ENCODE assay signal across 1 cellular context in the genomic region with DNA sequence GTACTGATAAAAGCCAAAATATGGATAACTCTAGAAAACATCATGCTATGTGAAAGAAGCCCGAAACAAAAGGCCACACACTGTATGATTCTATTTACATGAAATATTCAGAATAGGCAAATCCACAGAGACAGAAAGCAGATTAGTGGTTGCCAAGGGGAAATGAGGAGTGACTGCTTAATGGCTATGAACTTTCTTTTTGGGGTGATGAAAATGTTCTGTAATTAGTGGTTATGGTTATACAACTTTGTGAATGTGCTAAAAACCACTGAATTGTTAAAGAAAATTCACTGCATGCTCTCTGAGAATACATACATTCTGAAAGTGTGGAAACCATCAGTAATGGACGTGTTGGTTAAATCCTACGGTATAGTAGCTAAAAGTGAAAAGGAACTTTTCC.
TF ChIP-seq lines count a peak whose summit lies in the region.

No MANE protein-coding gene starts in this region.

TF ChIP-seq in GM12878, 131 proteins besides CTCF, POLR2A, EP300 and RAD21 (continued from another document):
- 0 out of 2 replicates have a peak, but pooled peaks have one; percentile 29 for TF ChIP-seq NR2F1 (conservative IDR thresholded peaks at IDR 0.05)
- TF ChIP-seq BCL3 (IDR thresholded peaks at IDR 0.05; ENCODE audit: borderline replicate concordance, insufficient read depth, low read depth, low read length, poor library complexity, severe bottlenecking), result no peak
- no peak for TF ChIP-seq TCF7 (IDR thresholded peaks at IDR 0.05; ENCODE audit: borderline replicate concordance)
- TF ChIP-seq KDM1A (IDR thresholded peaks at IDR 0.05; ENCODE audit: borderline replicate concordance), result no peak
- no peak for TF ChIP-seq ELK1 (IDR thresholded peaks at IDR 0.05; ENCODE audit: low read depth, low read length)
- TF ChIP-seq, protein P1, sequence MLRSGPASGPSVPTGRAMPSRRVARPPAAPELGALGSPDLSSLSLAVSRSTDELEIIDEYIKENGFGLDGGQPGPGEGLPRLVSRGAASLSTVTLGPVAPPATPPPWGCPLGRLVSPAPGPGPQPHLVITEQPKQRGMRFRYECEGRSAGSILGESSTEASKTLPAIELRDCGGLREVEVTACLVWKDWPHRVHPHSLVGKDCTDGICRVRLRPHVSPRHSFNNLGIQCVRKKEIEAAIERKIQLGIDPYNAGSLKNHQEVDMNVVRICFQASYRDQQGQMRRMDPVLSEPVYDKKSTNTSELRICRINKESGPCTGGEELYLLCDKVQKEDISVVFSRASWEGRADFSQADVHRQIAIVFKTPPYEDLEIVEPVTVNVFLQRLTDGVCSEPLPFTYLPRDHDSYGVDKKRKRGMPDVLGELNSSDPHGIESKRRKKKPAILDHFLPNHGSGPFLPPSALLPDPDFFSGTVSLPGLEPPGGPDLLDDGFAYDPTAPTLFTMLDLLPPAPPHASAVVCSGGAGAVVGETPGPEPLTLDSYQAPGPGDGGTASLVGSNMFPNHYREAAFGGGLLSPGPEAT (IDR thresholded peaks at IDR 0.05; ENCODE audit: low read depth), result no peak
- TF ChIP-seq MTA2 (IDR thresholded peaks at IDR 0.05; ENCODE audit: low read depth), result peak; percentile 56; the same call in 1 of the 2 replicates
- no peak for TF ChIP-seq IKZF2 (IDR thresholded peaks at IDR 0.05)
